16 cellular contexts compared by ENCODE assay signal in the genomic region with DNA sequence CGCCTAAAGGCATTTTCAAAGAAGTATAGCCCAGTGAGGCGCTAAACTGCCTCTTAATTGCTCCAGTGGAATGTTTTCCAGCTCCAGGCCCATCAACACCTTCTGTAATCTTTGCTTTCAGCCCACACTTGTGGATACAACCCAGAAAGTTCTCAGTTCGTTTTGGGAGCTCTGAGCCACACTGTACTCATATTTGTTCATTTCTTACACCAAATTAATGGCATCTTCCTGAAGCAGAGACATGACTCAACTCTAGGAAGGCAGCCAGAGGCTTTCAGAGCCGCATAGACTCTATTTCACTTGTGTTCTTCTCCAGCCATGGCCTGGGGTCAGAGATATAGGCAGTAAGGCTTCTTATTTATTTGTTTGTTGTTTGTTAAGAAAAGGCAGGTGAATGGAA.
DNase-seq lines count a peak whose midpoint lies in the region; ATAC-seq and TF ChIP-seq lines count a peak whose summit lies in the region.
"Had no signal": no experiment of that assay in that cellular context is flagged by ENCODE, and none has a peak within 500 bp of the region (broad histone marks: within the 10 kb centered on the region; RNA-seq: fewer than 3 reads in every experiment).

No MANE protein-coding gene starts in this region.

- peak overlapping the region in 1 of 2 donors; percentile 13 for H3K9ac ChIP-seq in stomach smooth muscle (ENCODE audit: low read length in 2 of 2)
- H3K9ac ChIP-seq: BLaER1 treated with 17β-estradiol and CSF1 and Interleukin-3, amounts not matched to agents 10 nM and 100 nM had no signal

- ATAC-seq in stimulated activated memory B cell treated with anti-CD40 and anti-IgM and Interleukin-4, amounts not matched to agents 10 μg/mL and 1 μg/mL and 100 μg/mL, for 72 hours, result no peak
- no peak for ATAC-seq in HG02852 (IDR thresholded peaks at IDR 0.05; ENCODE audit: unreplicated experiment)

- peaks cover 12% of the 10 kb centered on the region for H3K27me3 Mint-ChIP-seq in stimulated activated memory B cell treated with anti-CD40 and anti-IgM and Interleukin-4, amounts not matched to agents 10 μg/mL and 1 μg/mL and 100 μg/mL, for 72 hours

- H3K4me1 ChIP-seq in breast epithelium (peaks cover 0 to 8% of the 10 kb centered on the region in 2 donors), left ventricle myocardium inferior (peaks cover 44% of the 10 kb centered on the region), stomach smooth muscle (ENCODE audit: control insufficient read depth, insufficient read depth, low read length) (peaks cover 28% of the 10 kb centered on the region)
- H3K4me1 ChIP-seq: BLaER1 treated with 17β-estradiol and CSF1 and Interleukin-3, amounts not matched to agents 10 nM and 100 nM had no signal

- no peaks in the 10 kb centered on the region for H3K36me3 Mint-ChIP-seq in stimulated activated memory B cell treated with anti-CD40 and anti-IgM and Interleukin-4, amounts not matched to agents 10 μg/mL and 1 μg/mL and 100 μg/mL, for 72 hours

- intact Hi-C loops in breast epithelium (cut with DNase I; ENCODE audit: low total_unique reads) (loop anchor here (5.0 kb wide), 1 partner anchor 447 kb away; no protein-coding TSS in a partner anchor), left ventricle myocardium inferior (cut with micrococcal nuclease) (no loop called here)

- TF ChIP-seq POLR2A in breast epithelium (IDR thresholded peaks at IDR 0.05), result no peak

- H3K9me3 ChIP-seq in breast epithelium (no peaks in the 10 kb centered on the region), left ventricle myocardium inferior (replicated peaks) (no peaks in the 10 kb centered on the region), stomach smooth muscle (ENCODE audit: control insufficient read depth in 2 of 2, low read length in 2 of 2) (no peaks in the 10 kb centered on the region)
- H3K9me3 ChIP-seq: BLaER1 treated with 17β-estradiol and CSF1 and Interleukin-3, amounts not matched to agents 10 nM and 100 nM had no signal

- peak overlapping the region in 1 of 3 donors; percentile 59 for H3K4me3 ChIP-seq in breast epithelium
- no peak overlapping the region for H3K4me3 ChIP-seq in left ventricle myocardium inferior
- no peak overlapping the region for H3K4me3 ChIP-seq in stomach smooth muscle (ENCODE audit: low read length in 2 of 2)
- H3K4me3 ChIP-seq: BLaER1 treated with 17β-estradiol and CSF1 and Interleukin-3, amounts not matched to agents 10 nM and 100 nM; lung had no signal

- no peaks in the 10 kb centered on the region for H3K27me3 ChIP-seq in breast epithelium
- peaks cover 11% of the 10 kb centered on the region for H3K27me3 ChIP-seq in left ventricle myocardium inferior (ENCODE audit: low read depth)
- H3K27me3 ChIP-seq in stomach smooth muscle (ENCODE audit: control insufficient read depth in 1 of 2, insufficient read depth in 2 of 2, low read length in 2 of 2), result no peaks in the 10 kb centered on the region
- H3K27me3 ChIP-seq: BLaER1 treated with 17β-estradiol and CSF1 and Interleukin-3, amounts not matched to agents 10 nM and 100 nM had no signal

- H3K9me3 Mint-ChIP-seq in stimulated activated memory B cell treated with anti-CD40 and anti-IgM and Interleukin-4, amounts not matched to agents 10 μg/mL and 1 μg/mL and 100 μg/mL, for 72 hours, result peaks cover 2% of the 10 kb centered on the region
- H3K9me3 Mint-ChIP-seq: activated CD4-positive, alpha-beta T cell treated with anti-CD3 and anti-CD28 coated beads, Interleukin-2, amount 10 ng/mL, durations not matched to agents 7 days and 5 days; activated T-helper 2 cell treated with anti-CD3 and anti-CD28 coated beads, Interferon-gamma antibody, Interleukin-2, Interleukin-4, amounts not matched to agents 10 μg/mL and 5 μg/mL and 100 μg/mL, durations not matched to agents 14 hours and 24 hours and 36 hours; T-helper 1 cell treated with Interleukin-12 subunit alpha and Interleukin-12 subunit beta and Interleukin-4 antibody, amounts not matched to agents 30 μg/mL and 1 μg/mL, for 36 hours had no signal

- peak; percentile 31 for DNase-seq in HT1080 (ENCODE audit: low read depth)
- no peak for DNase-seq in breast epithelium (ENCODE audit: low spot score in 2 of 2)
- no peak for DNase-seq in left ventricle myocardium inferior
- no peak for DNase-seq in DMS153 treated with DMSO at 0.1 percent for 48 hours (lab: John Stamatoyannopoulos, UW; ENCODE audit: unreplicated experiment)
- no peak for DNase-seq in D341Med (ENCODE audit: low spot score)
- DNase-seq: activated CD4-positive, alpha-beta T cell treated with anti-CD3 and anti-CD28 coated beads, Interleukin-2, amount 10 ng/mL, durations not matched to agents 7 days and 5 days; caudate nucleus; MM.1S; NCI-H2171 treated with DMSO at 0.1 percent for 48 hours had no signal

- TF ChIP-seq CTCF in breast epithelium (IDR thresholded peaks at IDR 0.05) (no peak), left ventricle myocardium inferior (IDR thresholded peaks at IDR 0.05; ENCODE audit: borderline replicate concordance) (no peak)

- no peaks in the 10 kb centered on the region for H3K4me1 Mint-ChIP-seq in stimulated activated memory B cell treated with anti-CD40 and anti-IgM and Interleukin-4, amounts not matched to agents 10 μg/mL and 1 μg/mL and 100 μg/mL, for 72 hours
- H3K4me1 Mint-ChIP-seq: activated CD4-positive, alpha-beta T cell treated with anti-CD3 and anti-CD28 coated beads, Interleukin-2, amount 10 ng/mL, durations not matched to agents 7 days and 5 days had no signal

- peak overlapping the region; percentile 69 to 83 for H3K27ac ChIP-seq in breast epithelium
- peak overlapping the region; percentile 77 for H3K27ac ChIP-seq in left ventricle myocardium inferior (replicated peaks)
- peak overlapping the region; percentile 18 for H3K27ac ChIP-seq in stomach smooth muscle (ENCODE audit: low read length)
- H3K27ac ChIP-seq: BLaER1 treated with 17β-estradiol and CSF1 and Interleukin-3, amounts not matched to agents 10 nM and 100 nM had no signal

- no peak overlapping the region for H3K27ac Mint-ChIP-seq in stimulated activated memory B cell treated with anti-CD40 and anti-IgM and Interleukin-4, amounts not matched to agents 10 μg/mL and 1 μg/mL and 100 μg/mL, for 72 hours
- H3K27ac Mint-ChIP-seq: activated CD4-positive, alpha-beta T cell treated with anti-CD3 and anti-CD28 coated beads, Interleukin-2, amount 10 ng/mL, durations not matched to agents 7 days and 5 days; activated T-helper 2 cell treated with anti-CD3 and anti-CD28 coated beads, Interferon-gamma antibody, Interleukin-2, Interleukin-4, amounts not matched to agents 10 μg/mL and 5 μg/mL and 100 μg/mL, durations not matched to agents 14 hours and 24 hours and 36 hours; T-helper 1 cell treated with Interleukin-12 subunit alpha and Interleukin-12 subunit beta and Interleukin-4 antibody, amounts not matched to agents 30 μg/mL and 1 μg/mL, for 36 hours had no signal

- no peaks in the 10 kb centered on the region for H3K36me3 ChIP-seq in breast epithelium
- H3K36me3 ChIP-seq in left ventricle myocardium inferior, result no peaks in the 10 kb centered on the region
- no peaks in the 10 kb centered on the region for H3K36me3 ChIP-seq in stomach smooth muscle (ENCODE audit: control insufficient read depth in 2 of 2, insufficient read depth in 2 of 2, low read length in 2 of 2)
- H3K36me3 ChIP-seq: BLaER1 treated with 17β-estradiol and CSF1 and Interleukin-3, amounts not matched to agents 10 nM and 100 nM had no signal

- no peak overlapping the region for H3K4me3 Mint-ChIP-seq in stimulated activated memory B cell treated with anti-CD40 and anti-IgM and Interleukin-4, amounts not matched to agents 10 μg/mL and 1 μg/mL and 100 μg/mL, for 72 hours
- H3K4me3 Mint-ChIP-seq: activated CD4-positive, alpha-beta T cell treated with anti-CD3 and anti-CD28 coated beads, Interleukin-2, amount 10 ng/mL, durations not matched to agents 7 days and 5 days; T-helper 1 cell treated with Interleukin-12 subunit alpha and Interleukin-12 subunit beta and Interleukin-4 antibody, amounts not matched to agents 30 μg/mL and 1 μg/mL, for 36 hours had no signal

Comparison
In these comparisons a context has a peak if more than half of its experiments do, and no peak if none do; other contexts are left out.
1. H3K27ac ChIP-seq: peak in every context shown above with its lines; median percentile 77 in left ventricle myocardium inferior; 76 in breast epithelium; 18 in stomach smooth muscle.